21 cellular contexts compared by ENCODE assay signal in the genomic region with DNA sequence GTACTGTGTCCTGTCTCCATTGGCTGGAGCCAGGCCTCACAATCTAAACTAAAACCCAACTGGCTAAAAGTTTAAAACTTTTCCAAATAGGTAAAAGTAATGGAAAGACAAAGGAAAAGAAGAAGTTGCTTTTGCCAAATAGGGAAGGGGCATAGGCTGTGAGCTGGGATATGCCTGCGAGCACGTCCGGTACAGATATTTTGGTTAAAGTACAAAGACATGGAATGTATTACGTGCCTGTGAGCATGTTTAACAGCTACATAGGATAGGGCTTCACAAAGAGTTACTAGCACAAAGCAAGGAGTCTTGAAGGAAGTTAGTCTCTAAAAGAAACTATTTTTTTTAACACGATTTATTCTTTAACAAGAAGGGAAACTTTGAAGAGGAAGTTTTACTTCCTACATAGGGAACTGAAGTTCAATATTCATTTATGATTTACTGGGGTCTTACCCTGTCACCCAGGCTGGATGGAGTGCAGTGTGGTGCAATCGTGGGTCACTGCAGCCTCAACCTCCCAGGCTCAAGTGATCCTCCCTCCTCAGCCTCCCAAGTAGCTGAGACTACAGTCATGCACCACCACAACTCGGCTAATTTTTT. TPM values are rescaled to one million over a fixed set of nuclear protein-coding genes. Genes with fewer than 3 reads are reported as not detected.
DNase-seq lines count a peak whose midpoint lies in the region; ATAC-seq and TF ChIP-seq lines count a peak whose summit lies in the region.
"Had no signal": no experiment of that assay in that cellular context is flagged by ENCODE, and none has a peak within 500 bp of the region (broad histone marks: within the 10 kb centered on the region; RNA-seq: fewer than 3 reads in every experiment).

No MANE protein-coding gene starts in this region.

- intact Hi-C loops in Right ventricle myocardium inferior (cut with DNase I) (no loop called here), heart right ventricle (cut with DNase I) (loop anchor here in 1 of 10 donors (2.0 kb wide), 1 partner anchor 61 kb away; no protein-coding TSS in a partner anchor), activated B cell treated with CpG ODN at 0.5 μM for 24 hours (cut with micrococcal nuclease) (no loop called here)

- CTCF ChIA-PET in activated B cell treated with CpG ODN at 0.5 μM for 24 hours (lab: Charles Lee), result no interaction called here

- peak overlapping the region; percentile 7 for H3K4me3 Mint-ChIP-seq in activated B cell treated with CpG ODN at 0.5 μM for 24 hours
- H3K4me3 Mint-ChIP-seq in stimulated activated memory B cell treated with anti-CD40 and anti-IgM and Interleukin-4, amounts not matched to agents 10 μg/mL and 1 μg/mL and 100 μg/mL, for 72 hours, result no peak overlapping the region

- 79 to 82% methylated on average over 7 of the region's 7 CpGs for WGBS in heart right ventricle, 2 donors

- TF ChIP-seq CTCF in heart right ventricle (IDR thresholded peaks at IDR 0.05) (no peak), activated B cell treated with CpG ODN at 0.5 μM for 24 hours (IDR thresholded peaks at IDR 0.05) (no peak), WERI-Rb-1 (IDR thresholded peaks at IDR 0.05; ENCODE audit: low read depth, low read length) (no peak)

- peak; percentile 23 for DNase-seq in Right ventricle myocardium inferior (ENCODE audit: missing footprints)
- no peak for DNase-seq in heart right ventricle
- peak; percentile 95 for DNase-seq in MV-4-11 (lab: John Stamatoyannopoulos, UW)
- no peak for DNase-seq in activated B cell treated with CpG ODN at 0.5 μM for 24 hours
- DNase-seq in middle frontal gyrus (ENCODE audit: extremely low spot score, low spot score), result no peak
- DNase-seq in WERI-Rb-1, result no peak
- no peak for DNase-seq in SKM-1 treated with dmso at 0.1 percent for 144 hours (lab: John Stamatoyannopoulos, UW; ENCODE audit: unreplicated experiment)
- DNase-seq: 8988T, C1 segment of cervical spinal cord, IMR-90, Kasumi-1, NCI-H1417 treated with DMSO at 0.1 percent for 48 hours, NCI-H1930, NCI-H2171, NCI-H774 had no signal

- H3K27ac Mint-ChIP-seq in activated B cell treated with CpG ODN at 0.5 μM for 24 hours, result peak overlapping the region; percentile 71
- H3K27ac Mint-ChIP-seq in stimulated activated memory B cell treated with anti-CD40 and anti-IgM and Interleukin-4, amounts not matched to agents 10 μg/mL and 1 μg/mL and 100 μg/mL, for 72 hours, result peak overlapping the region; percentile 51

- H3K36me3 ChIP-seq in heart right ventricle (no peaks in the 10 kb centered on the region), WERI-Rb-1 (no peaks in the 10 kb centered on the region)
- H3K36me3 ChIP-seq: HAP-1, SJSA1 had no signal

- peaks cover 5% of the 10 kb centered on the region for H3K9me3 Mint-ChIP-seq in activated B cell treated with CpG ODN at 0.5 μM for 24 hours
- H3K9me3 Mint-ChIP-seq in stimulated activated memory B cell treated with anti-CD40 and anti-IgM and Interleukin-4, amounts not matched to agents 10 μg/mL and 1 μg/mL and 100 μg/mL, for 72 hours, result peaks cover 7% of the 10 kb centered on the region

- H3K27me3 Mint-ChIP-seq in activated B cell treated with CpG ODN at 0.5 μM for 24 hours, result no peaks in the 10 kb centered on the region
- no peaks in the 10 kb centered on the region for H3K27me3 Mint-ChIP-seq in stimulated activated memory B cell treated with anti-CD40 and anti-IgM and Interleukin-4, amounts not matched to agents 10 μg/mL and 1 μg/mL and 100 μg/mL, for 72 hours

- peaks cover 0 to 27% (median 11%) of the 10 kb centered on the region in 9 donors for H3K4me1 ChIP-seq in heart right ventricle

- H3K27me3 ChIP-seq in heart right ventricle (no peaks in the 10 kb centered on the region), WERI-Rb-1 (ENCODE audit: insufficient read depth, low read depth, severe bottlenecking) (no peaks in the 10 kb centered on the region)
- H3K27me3 ChIP-seq: SJSA1 had no signal

- ATAC-seq in Right ventricle myocardium inferior, result no peak
- ATAC-seq in heart right ventricle, result no peak
- peak; percentile 18 for ATAC-seq in activated B cell treated with CpG ODN at 0.5 μM for 24 hours (ENCODE audit: low read depth)
- ATAC-seq in stimulated activated memory B cell treated with anti-CD40 and anti-IgM and Interleukin-4, amounts not matched to agents 10 μg/mL and 1 μg/mL and 100 μg/mL, for 72 hours, result no peak

- peaks cover 0 to 14% (median 4%) of the 10 kb centered on the region in 11 donors for H3K9me3 ChIP-seq in heart right ventricle
- peaks cover 4% of the 10 kb centered on the region for H3K9me3 ChIP-seq in WERI-Rb-1 (ENCODE audit: severe bottlenecking)
- H3K9me3 ChIP-seq: HAP-1 had no signal

- H3K4me1 Mint-ChIP-seq in activated B cell treated with CpG ODN at 0.5 μM for 24 hours, result peaks cover 49% of the 10 kb centered on the region
- H3K4me1 Mint-ChIP-seq in stimulated activated memory B cell treated with anti-CD40 and anti-IgM and Interleukin-4, amounts not matched to agents 10 μg/mL and 1 μg/mL and 100 μg/mL, for 72 hours, result peaks cover 29% of the 10 kb centered on the region

- no peaks in the 10 kb centered on the region for H3K36me3 Mint-ChIP-seq in activated B cell treated with CpG ODN at 0.5 μM for 24 hours (ENCODE audit: low read depth)
- peaks cover 4% of the 10 kb centered on the region for H3K36me3 Mint-ChIP-seq in stimulated activated memory B cell treated with anti-CD40 and anti-IgM and Interleukin-4, amounts not matched to agents 10 μg/mL and 1 μg/mL and 100 μg/mL, for 72 hours

- POLR2A ChIA-PET in activated B cell treated with CpG ODN at 0.5 μM for 24 hours (lab: Charles Lee), result interaction anchor here (1.5 to 2.0 kb wide), 2 partner anchors 11 to 12 kb away, joined by 3 to 14 read pairs; no protein-coding TSS in a partner anchor

- no peak overlapping the region for H3K4me3 ChIP-seq in heart right ventricle
- no peak overlapping the region for H3K4me3 ChIP-seq in WERI-Rb-1 (ENCODE audit: low read depth, low read length)
- H3K4me3 ChIP-seq: HAP-1, SJSA1 had no signal

- H3K27ac ChIP-seq in heart right ventricle, result peak overlapping the region in 1 of 10 donors; percentile 46
- H3K27ac ChIP-seq in WERI-Rb-1, result no peak overlapping the region
- H3K27ac ChIP-seq: SJSA1 had no signal

RNA-seq across cellular contexts. Expression of a gene that starts 41.9 kb away (rescaled TPM):
- total RNA-seq in Right ventricle myocardium inferior (31.1 TPM), heart right ventricle (10 to 100 TPM; 22.5 to 40.1 (median 27.7) TPM), activated B cell treated with CpG ODN at 0.5 μM for 24 hours (38.6 and 47.2 TPM in 2 replicates)
- polyA plus RNA-seq in heart right ventricle, result 10 to 100 TPM; 27.0 to 73.8 TPM

RNA-seq across cellular contexts. Expression of a gene that starts 43.0 kb away (rescaled TPM):
- not detected for total RNA-seq in Right ventricle myocardium inferior
- total RNA-seq in heart right ventricle, result 1 to 10 TPM in 1 of 10 donors, under 1 TPM in 4, not detected in 5; 0.34 to 1.0 (median 0.42) TPM
- under 1 TPM; 0.17 to 0.22 TPM for polyA plus RNA-seq in heart right ventricle
- not detected in 2 replicates for total RNA-seq in activated B cell treated with CpG ODN at 0.5 μM for 24 hours
- total RNA-seq: HT-29, IMR-90, OCI-LY7, RPMI7951, SJSA1 had no signal
- polyA plus RNA-seq: IMR-90 had no signal

Comparison
In these comparisons a context has a peak if more than half of its experiments do, and no peak if none do; other contexts are left out.
1. DNase-seq: peak in Right ventricle myocardium inferior (single experiment) and MV-4-11 (single experiment); none in heart right ventricle (0 of 2), activated B cell treated with CpG ODN at 0.5 μM for 24 hours (single experiment), middle frontal gyrus (single experiment), WERI-Rb-1 (single experiment) and SKM-1 treated with dmso at 0.1 percent for 144 hours (single experiment).